13 cellular contexts compared by ENCODE assay signal in genomic region chr4:69858683-69859082, GRCh38. TPM values are rescaled to one million over a fixed set of nuclear protein-coding genes. Genes with fewer than 3 reads are reported as not detected.
A peak's percentile ranks its signal among the peaks of the same experiment; 100 is the strongest.
DNase-seq lines count a peak whose midpoint lies in the region; ATAC-seq, FAIRE-seq and TF ChIP-seq lines count a peak whose summit lies in the region.
"Had no signal": no experiment of that assay in that cellular context is flagged by ENCODE, and none has a peak within 500 bp of the region (broad histone marks: within the 10 kb centered on the region; RNA-seq: fewer than 3 reads in every experiment).

No MANE protein-coding gene starts in this region.

- intact Hi-C loops in A673 (cut with micrococcal nuclease; ENCODE audit: unreplicated experiment) = no loop called here
- intact Hi-C loops in esophagus muscularis mucosa (cut with DNase I) = no loop called here

- H3K4me3 ChIP-seq in A673 (ENCODE audit: low read depth, low read length, poor library complexity, severe bottlenecking) (peak overlapping the region; percentile 29), RWPE2 (ENCODE audit: severe bottlenecking) (peak overlapping the region; percentile 25), esophagus muscularis mucosa (no peak overlapping the region)
- H3K4me3 ChIP-seq: left ventricle myocardium inferior had no signal

- peak; percentile 65 for DNase-seq in A673 (ENCODE audit: low spot score)
- DNase-seq in NCI-H1105 (lab: John Stamatoyannopoulos, UW) = peak; percentile 77
- no peak for DNase-seq in RWPE2 (ENCODE audit: low spot score)
- DNase-seq in fibroblast of the conjunctiva (ENCODE audit: low read depth) = peak; percentile 31
- DNase-seq in esophagus muscularis mucosa (ENCODE audit: extremely low spot score) = no peak
- no peak for DNase-seq in HTR-8/SVneo (ENCODE audit: insufficient read length, low spot score)
- DNase-seq: activated CD4-positive, alpha-beta memory T cell treated with anti-CD3 and anti-CD28 coated beads, Interleukin-2, amount 10 ng/mL, durations not matched to agents 7 days and 5 days; activated naive CD4-positive, alpha-beta T cell treated with Interleukin-2 at 50 U/mL for 16 hours; left ventricle myocardium inferior; MM.1S had no signal

- ATAC-seq in RWPE2 (ENCODE audit: low read depth) = peak; percentile 55
- no peak for ATAC-seq in GM19324 (IDR thresholded peaks at IDR 0.05; ENCODE audit: low FRiP score, unreplicated experiment)
- ATAC-seq in GM21528 (IDR thresholded peaks at IDR 0.05; ENCODE audit: low FRiP score, unreplicated experiment) = no peak

- POLR2A ChIA-PET in A673 (lab: Charles Lee; ENCODE audit: low non-redundant PET) = no interaction called here

- no peak for TF ChIP-seq POLR2A in esophagus muscularis mucosa (IDR thresholded peaks at IDR 0.05; ENCODE audit: low read depth)

- no peak for TF ChIP-seq EP300 in esophagus muscularis mucosa (IDR thresholded peaks at IDR 0.05)

- no peaks in the 10 kb centered on the region for H3K36me3 ChIP-seq in A673 (ENCODE audit: insufficient read depth, low read length, poor library complexity, severe bottlenecking)
- peaks cover 32% of the 10 kb centered on the region for H3K36me3 ChIP-seq in RWPE2 (ENCODE audit: low read depth)
- no peaks in the 10 kb centered on the region for H3K36me3 ChIP-seq in esophagus muscularis mucosa
- H3K36me3 ChIP-seq: left ventricle myocardium inferior had no signal

- no peaks in the 10 kb centered on the region for H3K9me3 ChIP-seq in A673 (ENCODE audit: low read depth, low read length, poor library complexity, severe bottlenecking)
- no peaks in the 10 kb centered on the region for H3K9me3 ChIP-seq in RWPE2 (ENCODE audit: severe bottlenecking)
- no peaks in the 10 kb centered on the region for H3K9me3 ChIP-seq in esophagus muscularis mucosa
- H3K9me3 ChIP-seq: left ventricle myocardium inferior had no signal

- WGBS in esophagus muscularis mucosa = 4% methylated on average over 1 of the region's 1 CpG

- no peaks in the 10 kb centered on the region for H3K27me3 ChIP-seq in A673 (replicated peaks; ENCODE audit: insufficient read depth, low read depth, low read length, poor library complexity)
- no peaks in the 10 kb centered on the region for H3K27me3 ChIP-seq in RWPE2 (ENCODE audit: insufficient read depth, poor library complexity, severe bottlenecking)
- H3K27me3 ChIP-seq in esophagus muscularis mucosa = no peaks in the 10 kb centered on the region

- H3K4me1 ChIP-seq in A673 (ENCODE audit: insufficient read depth, low read length, poor library complexity, severe bottlenecking) (peaks cover 19% of the 10 kb centered on the region), RWPE2 (ENCODE audit: insufficient read depth, poor library complexity, severe bottlenecking) (peaks cover 35% of the 10 kb centered on the region), esophagus muscularis mucosa (no peaks in the 10 kb centered on the region)
- H3K4me1 ChIP-seq: left ventricle myocardium inferior had no signal

- H3K27ac ChIP-seq in A673 (ENCODE audit: low read depth, low read length, poor library complexity, severe bottlenecking) (no peak overlapping the region), RWPE2 (ENCODE audit: poor library complexity, severe bottlenecking) (peak overlapping the region; percentile 72), esophagus muscularis mucosa (replicated peaks in 1 of 4) (no peak overlapping the region)
- H3K27ac ChIP-seq: left ventricle myocardium inferior had no signal

- CTCF ChIA-PET in A673 (lab: Charles Lee) = no interaction called here

- TF ChIP-seq CTCF in A673 (conservative IDR thresholded peaks at IDR 0.05; ENCODE audit: low read depth, low read length) = no peak
- no peak for TF ChIP-seq CTCF in RWPE2 (IDR thresholded peaks at IDR 0.05; ENCODE audit: poor library complexity, severe bottlenecking)
- no peak for TF ChIP-seq CTCF in esophagus muscularis mucosa (IDR thresholded peaks at IDR 0.05)

- no peak for FAIRE-seq in HTR-8/SVneo (lab: Jason Lieb, UNC)

- BruUV-seq in A673 (replicated peaks; lab: Mats Ljungman, UMichigan) = no TSS peak

RNA-seq across cellular contexts. Expression of gene SULT1E1, which starts 1.3 kb away (rescaled TPM):
- total RNA-seq in A673 (2021) = 13.4 and 16.0 TPM in 2 replicates
- not detected for total RNA-seq in esophagus muscularis mucosa
- total RNA-seq: activated CD4-positive, alpha-beta memory T cell treated with anti-CD3 and anti-CD28 coated beads, Interleukin-2, amount 10 ng/mL, durations not matched to agents 7 days and 5 days; left ventricle myocardium inferior; T-helper 1 cell treated with Interleukin-12 subunit alpha and Interleukin-12 subunit beta and Interleukin-4 antibody, amounts not matched to agents 30 ng/mL and 1 ng/mL, for 36 hours had no signal

Comparison
In these comparisons a context has a peak if more than half of its experiments do, and no peak if none do; other contexts are left out.
1. DNase-seq: peak in A673 (single experiment), NCI-H1105 (single experiment) and fibroblast of the conjunctiva (single experiment); none in RWPE2 (single experiment), esophagus muscularis mucosa (single experiment) and HTR-8/SVneo (single experiment).
2. H3K4me3 ChIP-seq: peak in A673 (single experiment) and RWPE2 (single experiment); none in esophagus muscularis mucosa (0 of 4).
3. RNA of gene SULT1E1, which starts 1.3 kb away (total RNA-seq): 13.4 to 16.0 TPM in A673; not detected in esophagus muscularis mucosa; every median in the first group is over 10 times any median in the second.